In the genomic region with DNA sequence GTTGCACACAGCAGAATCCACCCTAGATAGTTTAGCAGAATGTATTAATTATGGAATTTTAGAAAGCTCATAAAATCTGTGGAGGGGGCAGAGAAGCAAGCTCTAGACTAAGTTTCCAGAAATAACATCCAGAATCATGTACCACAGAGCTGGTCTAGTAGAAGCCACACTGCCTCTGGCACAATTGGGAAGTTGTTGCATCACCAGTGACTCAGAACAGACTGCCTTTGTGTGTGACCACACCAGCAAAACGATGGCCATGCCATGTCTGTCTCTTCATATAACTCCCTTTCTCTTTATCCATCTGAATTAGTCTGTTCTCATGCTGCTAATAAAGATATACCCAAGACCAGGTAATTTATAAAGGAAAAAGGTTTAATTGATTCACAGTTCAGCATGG, we compare ENCODE assay signal across 16 cellular contexts.
A peak's percentile ranks its signal among the peaks of the same experiment; 100 is the strongest.
DNase-seq lines count a peak whose midpoint lies in the region; ATAC-seq and TF ChIP-seq lines count a peak whose summit lies in the region.
"Had no signal": no experiment of that assay in that cellular context is flagged by ENCODE, and none has a peak within 500 bp of the region (broad histone marks: within the 10 kb centered on the region; RNA-seq: fewer than 3 reads in every experiment).

No MANE protein-coding gene starts in this region.

- no peaks in the 10 kb centered on the region for H3K9me3 Mint-ChIP-seq in natural killer cell treated with Interleukin-12 subunit alpha and Interleukin-12 subunit beta and Interleukin-15 and Interleukin-18, amount 100 ng/mL, for 72 hours
- H3K9me3 Mint-ChIP-seq: activated CD8-positive, alpha-beta T cell treated with anti-CD3 and anti-CD28 coated beads for 36 hours; activated T-helper 2 cell treated with anti-CD3 and anti-CD28 coated beads, Interferon-gamma antibody, Interleukin-2, Interleukin-4, amounts not matched to agents 10 μg/mL and 5 μg/mL and 100 μg/mL, durations not matched to agents 14 hours and 24 hours and 36 hours; dendritic cell treated with granulocyte-macrophage colony-stimulating factor and Interleukin-4, amounts not matched to agents 40 ng/mL and 50 ng/mL, for 4 days had no signal

- H3K4me3 ChIP-seq in brain microvascular endothelial cell (ENCODE audit: low read depth, low read length) (no peak overlapping the region), kidney epithelial cell (ENCODE audit: low read depth, low read length) (no peak overlapping the region)

- H3K4me1 Mint-ChIP-seq in natural killer cell treated with Interleukin-12 subunit alpha and Interleukin-12 subunit beta and Interleukin-15 and Interleukin-18, amount 100 ng/mL, for 72 hours (ENCODE audit: low read depth in 2 of 2): no peaks in the 10 kb centered on the region
- H3K4me1 Mint-ChIP-seq: IgD-negative memory B cell had no signal

- no peak overlapping the region for H3K4me3 Mint-ChIP-seq in natural killer cell treated with Interleukin-12 subunit alpha and Interleukin-12 subunit beta and Interleukin-15 and Interleukin-18, amount 100 ng/mL, for 72 hours
- H3K4me3 Mint-ChIP-seq: activated CD8-positive, alpha-beta T cell treated with anti-CD3 and anti-CD28 coated beads for 36 hours; dendritic cell treated with granulocyte-macrophage colony-stimulating factor and Interleukin-4, amounts not matched to agents 40 ng/mL and 50 ng/mL, for 4 days; IgD-negative memory B cell had no signal

- in situ Hi-C loops in brain microvascular endothelial cell (cut with HindIII; ENCODE audit: low pct_ligation_motif_present, low sequenced_read_pairs): no loop called here

- H3K27me3 Mint-ChIP-seq in natural killer cell treated with Interleukin-12 subunit alpha and Interleukin-12 subunit beta and Interleukin-15 and Interleukin-18, amount 100 ng/mL, for 72 hours: no peaks in the 10 kb centered on the region
- H3K27me3 Mint-ChIP-seq: activated CD8-positive, alpha-beta T cell treated with anti-CD3 and anti-CD28 coated beads for 36 hours; dendritic cell treated with granulocyte-macrophage colony-stimulating factor and Interleukin-4, amounts not matched to agents 40 ng/mL and 50 ng/mL, for 4 days; IgD-negative memory B cell had no signal

- H3K27me3 ChIP-seq in brain microvascular endothelial cell (replicated peaks) (no peaks in the 10 kb centered on the region), kidney epithelial cell (ENCODE audit: control insufficient read depth, insufficient read depth, low read length) (no peaks in the 10 kb centered on the region)

- H3K36me3 ChIP-seq in brain microvascular endothelial cell (replicated peaks) (no peaks in the 10 kb centered on the region), kidney epithelial cell (ENCODE audit: control insufficient read depth, insufficient read depth, low read length) (no peaks in the 10 kb centered on the region)

- TF ChIP-seq CTCF in brain microvascular endothelial cell (IDR thresholded peaks at IDR 0.05; ENCODE audit: low read depth, low read length, missing control alignments): no peak
- TF ChIP-seq CTCF in kidney epithelial cell (IDR thresholded peaks at IDR 0.05; ENCODE audit: insufficient read depth, low read length, poor library complexity, severe bottlenecking): no peak

- no peaks in the 10 kb centered on the region for H3K36me3 Mint-ChIP-seq in natural killer cell treated with Interleukin-12 subunit alpha and Interleukin-12 subunit beta and Interleukin-15 and Interleukin-18, amount 100 ng/mL, for 72 hours
- H3K36me3 Mint-ChIP-seq: IgD-negative memory B cell had no signal

- DNase-seq in Daoy (ENCODE audit: low read depth) (peak; percentile 30), NOMO-1 (lab: John Stamatoyannopoulos, UW; ENCODE audit: unreplicated experiment in 2 of 2) (peak; percentile 53 to 75), brain microvascular endothelial cell (peak; percentile 18), kidney epithelial cell (ENCODE audit: low read depth) (peak; percentile 14)
- no peak for DNase-seq in activated CD4-positive, CD25-positive, alpha-beta regulatory T cell treated with anti-CD3 and anti-CD28 coated beads, Interleukin-2, amount 50 U/mL, for 72 hours
- no peak for DNase-seq in activated CD4-positive, alpha-beta T cell treated with anti-CD3 and anti-CD28 coated beads for 48 hours
- DNase-seq in natural killer cell treated with Interleukin-12 subunit alpha and Interleukin-12 subunit beta and Interleukin-15 and Interleukin-18, amount 100 ng/mL, for 72 hours (ENCODE audit: low spot score): no peak
- DNase-seq: activated CD8-positive, alpha-beta T cell treated with anti-CD3 and anti-CD28 coated beads for 36 hours; DND-41; NCI-H187 treated with DMSO at 0.1 percent for 48 hours; NCI-H526; stimulated activated CD4-positive, alpha-beta T cell treated with anti-CD3 and anti-CD28 coated beads, Interleukin-12 subunit alpha, Interleukin-12 subunit beta, amount 100 ng/mL, for 4 hours had no signal

- H3K27ac Mint-ChIP-seq in natural killer cell treated with Interleukin-12 subunit alpha and Interleukin-12 subunit beta and Interleukin-15 and Interleukin-18, amount 100 ng/mL, for 72 hours: no peak overlapping the region
- H3K27ac Mint-ChIP-seq: activated CD8-positive, alpha-beta T cell treated with anti-CD3 and anti-CD28 coated beads for 36 hours; activated T-helper 2 cell treated with anti-CD3 and anti-CD28 coated beads, Interferon-gamma antibody, Interleukin-2, Interleukin-4, amounts not matched to agents 10 μg/mL and 5 μg/mL and 100 μg/mL, durations not matched to agents 14 hours and 24 hours and 36 hours; dendritic cell treated with granulocyte-macrophage colony-stimulating factor and Interleukin-4, amounts not matched to agents 40 ng/mL and 50 ng/mL, for 4 days had no signal

- ATAC-seq in HG02759 (IDR thresholded peaks at IDR 0.05; ENCODE audit: unreplicated experiment): no peak
- ATAC-seq in natural killer cell treated with Interleukin-12 subunit alpha and Interleukin-12 subunit beta and Interleukin-15 and Interleukin-18, amount 100 ng/mL, for 72 hours: no peak
- ATAC-seq: activated CD8-positive, alpha-beta T cell treated with anti-CD3 and anti-CD28 coated beads for 36 hours had no signal

- H3K27ac ChIP-seq in brain microvascular endothelial cell: no peak overlapping the region

Comparison
In these comparisons a context has a peak if more than half of its experiments do, and no peak if none do; other contexts are left out.
1. DNase-seq: peak in Daoy (single experiment), NOMO-1 (2 of 2), brain microvascular endothelial cell (single experiment) and kidney epithelial cell (single experiment); none in activated CD4-positive, CD25-positive, alpha-beta regulatory T cell treated with anti-CD3 and anti-CD28 coated beads, Interleukin-2, amount 50 U/mL, for 72 hours (single experiment), activated CD4-positive, alpha-beta T cell treated with anti-CD3 and anti-CD28 coated beads for 48 hours (single experiment) and natural killer cell treated with Interleukin-12 subunit alpha and Interleukin-12 subunit beta and Interleukin-15 and Interleukin-18, amount 100 ng/mL, for 72 hours (single experiment).